In genomic region chr3:195421410-195421809, GRCh38 we compare ENCODE assay signal across 18 cellular contexts.
"Had no signal": no experiment of that assay in that cellular context is flagged by ENCODE, and none has a peak within 500 bp of the region (broad histone marks: within the 10 kb centered on the region; RNA-seq: fewer than 3 reads in every experiment).

No MANE protein-coding gene starts in this region.

- H3K27ac ChIP-seq: brain microvascular endothelial cell, parathyroid adenoma, tibial artery, uterus had no signal

- H3K27me3 ChIP-seq: brain microvascular endothelial cell, tibial artery, uterus had no signal

- H3K9ac ChIP-seq: parathyroid adenoma had no signal

- ATAC-seq: activated CD8-positive, alpha-beta T cell treated with anti-CD3 and anti-CD28 coated beads, Interleukin-2, amount 10 ng/mL, durations not matched to agents 7 days and 5 days; left ventricle myocardium superior; mucosa of descending colon; naive thymus-derived CD4-positive, alpha-beta T cell; stimulated activated memory B cell treated with anti-CD40 and anti-IgM and Interleukin-4, amounts not matched to agents 10 μg/mL and 1 μg/mL and 100 μg/mL, for 72 hours had no signal

- H3K4me1 ChIP-seq: uterus had no signal

- H3K9me3 ChIP-seq: mucosa of descending colon, tibial artery, uterus had no signal

- H3K36me3 ChIP-seq: brain microvascular endothelial cell, tibial artery, uterus had no signal

- H3K4me3 ChIP-seq: mucosa of descending colon, tibial artery, uterus had no signal

- H2AFZ ChIP-seq: parathyroid adenoma had no signal

- DNase-seq: activated CD4-positive, alpha-beta T cell treated with anti-CD3 and anti-CD28 coated beads, Interleukin-2, amount 10 ng/mL, durations not matched to agents 24 days and 14 days; activated CD4-positive, CD25-positive, alpha-beta regulatory T cell; activated CD8-positive, alpha-beta memory T cell treated with anti-CD3 and anti-CD28 coated beads, Interleukin-2, amount 50 U/mL, for 4 hours; activated CD8-positive, alpha-beta T cell treated with anti-CD3 and anti-CD28 coated beads, Interleukin-2, amount 10 ng/mL, durations not matched to agents 7 days and 5 days; activated gamma-delta T cell treated with Interleukin-2 at 50 U/mL for 16 hours; brain microvascular endothelial cell; cortex of kidney; effector CD8-positive, alpha-beta T cell; glutamatergic neuron; kidney glomerular epithelial cell; left ventricle myocardium superior; mucosa of descending colon; naive thymus-derived CD4-positive, alpha-beta T cell; stimulated activated CD4-positive, alpha-beta T cell treated with anti-CD3 and anti-CD28 coated beads, Interleukin-2, amount 100 ng/mL, for 48 hours; tibial artery; uterus had no signal
